ENCODE assay signal across 9 cellular contexts in the genomic region with DNA sequence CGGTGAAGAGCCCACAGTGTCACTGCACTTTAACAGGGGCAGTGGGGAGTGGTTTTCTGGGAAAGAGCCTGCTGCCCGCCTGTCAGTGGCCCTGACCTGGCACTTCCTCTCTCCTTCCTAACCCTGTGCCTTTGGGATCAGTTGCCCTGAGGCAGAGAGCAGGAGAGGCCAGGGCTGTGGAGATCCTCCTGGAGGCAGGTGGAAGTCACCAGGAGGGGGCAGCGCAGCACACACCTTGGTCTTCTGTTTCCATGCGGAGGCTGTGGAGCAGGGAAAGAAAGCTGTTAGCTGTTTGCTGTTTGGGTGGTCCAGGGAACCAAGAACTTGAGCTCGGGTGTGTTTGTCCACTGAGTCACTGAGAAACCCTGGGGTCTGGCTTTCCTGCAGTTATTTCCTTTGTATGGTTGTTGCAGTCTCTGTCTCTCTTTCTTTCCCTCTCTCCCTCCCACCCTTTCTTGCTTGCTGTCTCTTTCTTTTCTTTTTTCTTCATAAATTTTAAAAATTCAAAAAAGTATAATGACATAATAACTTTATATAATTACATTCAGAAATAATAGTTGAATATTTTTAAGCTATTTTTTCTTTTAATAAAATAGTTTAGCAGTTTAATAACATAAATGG. TPM values are rescaled to one million over a fixed set of nuclear protein-coding genes. Genes with fewer than 3 reads are reported as not detected.
DNase-seq lines count a peak whose midpoint lies in the region; ATAC-seq and TF ChIP-seq lines count a peak whose summit lies in the region.
"Had no signal": no experiment of that assay in that cellular context is flagged by ENCODE, and none has a peak within 500 bp of the region (broad histone marks: within the 10 kb centered on the region; RNA-seq: fewer than 3 reads in every experiment).

No MANE protein-coding gene starts in this region.

- H3K4me3 Mint-ChIP-seq in activated CD8-positive, alpha-beta T cell treated with anti-CD3 and anti-CD28 coated beads, Interleukin-2, amount 10 ng/mL, durations not matched to agents 7 days and 5 days, result no peak overlapping the region
- no peak overlapping the region for H3K4me3 Mint-ChIP-seq in neural crest cell
- H3K4me3 Mint-ChIP-seq: naive B cell had no signal

- no peaks in the 10 kb centered on the region for H3K9me3 Mint-ChIP-seq in activated CD8-positive, alpha-beta T cell treated with anti-CD3 and anti-CD28 coated beads, Interleukin-2, amount 10 ng/mL, durations not matched to agents 7 days and 5 days (ENCODE audit: insufficient read depth)
- no peaks in the 10 kb centered on the region for H3K9me3 Mint-ChIP-seq in neural crest cell
- H3K9me3 Mint-ChIP-seq: naive B cell had no signal

- DNase-seq in C1 segment of cervical spinal cord (lab: John Stamatoyannopoulos, UW) (peak in 8 of 14 donors; percentile 21 to 56 (median 32)), NCI-H1092 treated with DMSO at 0.1 percent for 48 hours (lab: John Stamatoyannopoulos, UW) (peak; percentile 54), fibroblast of mammary gland (ENCODE audit: low read depth) (peak; percentile 38), neural crest cell (ENCODE audit: low read depth, low spot score) (peak; percentile 59), ureter (ENCODE audit: low spot score) (peak; percentile 62)
- peak; percentile 50 for DNase-seq in activated CD8-positive, alpha-beta T cell treated with anti-CD3 and anti-CD28 coated beads, Interleukin-2, amount 10 ng/mL, durations not matched to agents 7 days and 5 days
- DNase-seq: naive B cell had no signal

- CTCF ChIA-PET in activated CD8-positive, alpha-beta T cell treated with anti-CD3 and anti-CD28 coated beads, Interleukin-2, amount 10 ng/mL, durations not matched to agents 7 days and 5 days (lab: Charles Lee), result interaction anchor here (0.5 to 1.6 kb wide), 10 partner anchors 12 to 913 kb away, joined by 3 to 7 read pairs (median 3); no protein-coding TSS in a partner anchor

- POLR2A ChIA-PET in activated CD8-positive, alpha-beta T cell treated with anti-CD3 and anti-CD28 coated beads, Interleukin-2, amount 10 ng/mL, durations not matched to agents 7 days and 5 days (lab: Charles Lee), result no interaction called here

- peak; percentile 59 for TF ChIP-seq CTCF in fibroblast of mammary gland (conservative IDR thresholded peaks at IDR 0.05; ENCODE audit: control insufficient read depth, insufficient read depth, low read depth, low read length)
- peak; percentile 79 for TF ChIP-seq CTCF in neural crest cell (conservative IDR thresholded peaks at IDR 0.05)

- H3K4me1 Mint-ChIP-seq in activated CD8-positive, alpha-beta T cell treated with anti-CD3 and anti-CD28 coated beads, Interleukin-2, amount 10 ng/mL, durations not matched to agents 7 days and 5 days (ENCODE audit: low read depth), result no peaks in the 10 kb centered on the region
- H3K4me1 Mint-ChIP-seq in neural crest cell, result peaks cover 29% of the 10 kb centered on the region
- H3K4me1 Mint-ChIP-seq: naive B cell had no signal

- H3K27me3 Mint-ChIP-seq in activated CD8-positive, alpha-beta T cell treated with anti-CD3 and anti-CD28 coated beads, Interleukin-2, amount 10 ng/mL, durations not matched to agents 7 days and 5 days (ENCODE audit: low read depth), result no peaks in the 10 kb centered on the region
- H3K27me3 Mint-ChIP-seq in neural crest cell (ENCODE audit: low read depth), result no peaks in the 10 kb centered on the region

- H3K27ac Mint-ChIP-seq in activated CD8-positive, alpha-beta T cell treated with anti-CD3 and anti-CD28 coated beads, Interleukin-2, amount 10 ng/mL, durations not matched to agents 7 days and 5 days, result no peak overlapping the region
- no peak overlapping the region for H3K27ac Mint-ChIP-seq in neural crest cell (ENCODE audit: unreplicated experiment)

- H3K36me3 Mint-ChIP-seq in activated CD8-positive, alpha-beta T cell treated with anti-CD3 and anti-CD28 coated beads, Interleukin-2, amount 10 ng/mL, durations not matched to agents 7 days and 5 days (ENCODE audit: low read depth), result no peaks in the 10 kb centered on the region
- peaks cover 4% of the 10 kb centered on the region for H3K36me3 Mint-ChIP-seq in neural crest cell (ENCODE audit: low read depth)
- H3K36me3 Mint-ChIP-seq: naive B cell had no signal

- peak; percentile 35 for ATAC-seq in GM19438 (IDR thresholded peaks at IDR 0.05; ENCODE audit: low read depth, unreplicated experiment)
- ATAC-seq in activated CD8-positive, alpha-beta T cell treated with anti-CD3 and anti-CD28 coated beads, Interleukin-2, amount 10 ng/mL, durations not matched to agents 7 days and 5 days, result peak; percentile 49
- ATAC-seq in GM21717 (IDR thresholded peaks at IDR 0.05; ENCODE audit: unreplicated experiment), result no peak

- no peak overlapping the region for H3K4me3 ChIP-seq in fibroblast of mammary gland (ENCODE audit: control insufficient read depth, low read depth, low read length)

RNA-seq across cellular contexts. Expression of gene NTRK2, which starts 28.1 kb away (rescaled TPM):
- under 1 TPM; 0.05 TPM for total RNA-seq in activated CD8-positive, alpha-beta T cell treated with anti-CD3 and anti-CD28 coated beads, Interleukin-2, amount 10 ng/mL, durations not matched to agents 7 days and 5 days
- total RNA-seq in neural crest cell (20.1 and 20.6 TPM in 2 replicates), ureter (3.0 TPM)
